ENCODE assay signal across 8 cellular contexts in the genomic region with DNA sequence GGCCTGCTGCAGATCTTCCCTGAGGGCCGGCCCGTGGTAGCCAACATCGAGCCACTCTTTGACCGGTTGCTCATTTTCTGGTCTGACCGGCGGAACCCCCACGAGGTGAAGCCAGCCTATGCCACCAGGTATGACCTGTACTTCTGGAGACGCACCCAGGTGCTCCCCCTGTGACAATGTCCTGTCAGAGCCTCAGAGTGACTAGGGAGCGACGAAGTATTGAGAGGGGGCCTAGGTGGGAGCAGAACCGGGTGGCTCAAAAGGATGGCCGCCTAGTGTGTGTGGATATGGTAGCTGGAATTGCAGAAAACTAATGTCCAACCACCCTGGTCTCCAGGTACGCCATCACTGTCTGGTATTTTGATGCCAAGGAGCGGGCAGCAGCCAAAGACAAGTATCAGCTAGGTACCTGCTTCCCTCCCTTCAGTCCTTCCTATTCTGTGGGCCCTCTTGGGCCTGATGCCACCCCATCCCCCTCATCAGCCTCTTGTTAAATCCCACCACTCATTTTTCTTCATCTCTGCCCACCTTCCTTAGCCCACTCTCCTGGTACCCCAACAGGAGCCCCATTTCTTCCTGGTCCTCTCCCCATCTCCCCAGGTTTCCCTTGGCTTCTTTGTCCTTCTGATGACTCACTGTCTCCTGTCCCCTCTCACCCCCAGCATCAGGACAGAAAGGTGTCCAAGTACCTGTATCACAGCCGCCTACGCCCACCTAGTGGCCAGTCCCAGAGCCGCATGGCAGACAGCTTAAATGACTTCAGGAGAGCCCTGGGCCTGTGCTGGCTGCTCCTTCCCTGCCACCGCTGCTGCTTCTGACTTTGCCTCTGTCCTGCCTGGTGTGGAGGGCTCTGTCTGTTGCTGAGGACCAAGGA. TPM values are rescaled to one million over a fixed set of nuclear protein-coding genes. Genes with fewer than 3 reads are reported as not detected.
DNase-seq lines count a peak whose midpoint lies in the region; ATAC-seq and TF ChIP-seq lines count a peak whose summit lies in the region.

No MANE protein-coding gene starts in this region.

- H3K36me3 Mint-ChIP-seq in activated CD4-positive, alpha-beta T cell treated with anti-CD3 and anti-CD28 coated beads for 36 hours (ENCODE audit: low read depth) = peaks cover 31% of the 10 kb centered on the region
- peaks cover 14% of the 10 kb centered on the region for H3K36me3 Mint-ChIP-seq in T-cell

- H3K27me3 Mint-ChIP-seq in activated CD4-positive, alpha-beta T cell treated with anti-CD3 and anti-CD28 coated beads for 36 hours = peaks cover 2% of the 10 kb centered on the region
- H3K27me3 Mint-ChIP-seq in T-cell = no peaks in the 10 kb centered on the region
- H3K27me3 Mint-ChIP-seq in stimulated activated naive CD8-positive, alpha-beta T cell treated with anti-CD3 and anti-CD28 coated beads, Interleukin-15, amount 100 ng/mL, for 72 hours = peaks cover under 1% of the 10 kb centered on the region

- DNase-seq in activated CD4-positive, alpha-beta T cell treated with anti-CD3 and anti-CD28 coated beads for 36 hours = peak; percentile 51
- DNase-seq in activated CD4-positive, alpha-beta T cell treated with anti-CD3 and anti-CD28 coated beads for 1 hour = no peak
- DNase-seq in T-cell = no peak
- DNase-seq in foreskin fibroblast = peak in 1 of 2 donors; percentile 21
- no peak for DNase-seq in stimulated activated naive CD8-positive, alpha-beta T cell treated with anti-CD3 and anti-CD28 coated beads, Interleukin-15, amount 100 ng/mL, for 72 hours
- DNase-seq in hepatic stellate cell (ENCODE audit: low spot score) = no peak

- CTCF ChIA-PET in activated CD4-positive, alpha-beta T cell treated with anti-CD3 and anti-CD28 coated beads for 36 hours (lab: Charles Lee) = interaction anchor here (0.6 to 3.1 kb wide), 19 partner anchors 9 to 302 kb away, joined by 3 to 26 read pairs (median 4); partner anchors contain the start of genes ACTMAP and RAB4B
- CTCF ChIA-PET in T-cell (lab: Charles Lee) = interaction anchor here (0.5 to 2.1 kb wide), 7 partner anchors 9 to 663 kb away, joined by 4 to 19 read pairs (median 9); partner anchors contain the start of genes ACTMAP (in 1 of the 2), EGLN2 (in 1 of the 2) and RAB4B (in 1 of the 2)

- H3K9me3 Mint-ChIP-seq in activated CD4-positive, alpha-beta T cell treated with anti-CD3 and anti-CD28 coated beads for 36 hours (ENCODE audit: low read depth) = no peaks in the 10 kb centered on the region
- H3K9me3 Mint-ChIP-seq in T-cell = no peaks in the 10 kb centered on the region
- no peaks in the 10 kb centered on the region for H3K9me3 Mint-ChIP-seq in stimulated activated naive CD8-positive, alpha-beta T cell treated with anti-CD3 and anti-CD28 coated beads, Interleukin-15, amount 100 ng/mL, for 72 hours

- peak; percentile 21 for TF ChIP-seq CTCF in foreskin fibroblast (IDR thresholded peaks at IDR 0.05; ENCODE audit: low read depth, low read length)

- POLR2A ChIA-PET in activated CD4-positive, alpha-beta T cell treated with anti-CD3 and anti-CD28 coated beads for 36 hours (lab: Charles Lee) = interaction anchor here (0.6 to 1.0 kb wide), 4 partner anchors 9 to 26 kb away, joined by 3 to 10 read pairs (median 4); partner anchors contain the start of gene EGLN2
- POLR2A ChIA-PET in T-cell (lab: Charles Lee) = interaction anchor here (0.5 to 1.6 kb wide), 3 partner anchors 30 to 141 kb away, joined by 3 to 10 read pairs (median 3); no protein-coding TSS in a partner anchor

- peak overlapping the region; percentile 89 for H3K27ac Mint-ChIP-seq in activated CD4-positive, alpha-beta T cell treated with anti-CD3 and anti-CD28 coated beads for 36 hours
- peak overlapping the region; percentile 96 to 99 for H3K27ac Mint-ChIP-seq in T-cell
- peak overlapping the region; percentile 55 to 63 for H3K27ac Mint-ChIP-seq in stimulated activated naive CD8-positive, alpha-beta T cell treated with anti-CD3 and anti-CD28 coated beads, Interleukin-15, amount 100 ng/mL, for 72 hours

- intact Hi-C loops in activated CD4-positive, alpha-beta T cell treated with anti-CD3 and anti-CD28 coated beads for 36 hours (cut with DNase I, micrococcal nuclease) = loop anchor here in 1 of 2 experiments (1.0 to 2.0 kb wide), 5 partner anchors 29 to 144 kb away; partner anchors contain the start of genes ACTMAP, COQ8B, ITPKC and NUMBL

- peak overlapping the region; percentile 55 for H3K4me3 Mint-ChIP-seq in activated CD4-positive, alpha-beta T cell treated with anti-CD3 and anti-CD28 coated beads for 36 hours
- H3K4me3 Mint-ChIP-seq in T-cell = peak overlapping the region; percentile 58 to 93 (median 84)
- H3K4me3 Mint-ChIP-seq in stimulated activated naive CD8-positive, alpha-beta T cell treated with anti-CD3 and anti-CD28 coated beads, Interleukin-15, amount 100 ng/mL, for 72 hours = peak overlapping the region; percentile 89 to 91

- H3K4me3 ChIP-seq in foreskin fibroblast (ENCODE audit: low read depth in 1 of 2, low read length in 2 of 2) = no peak overlapping the region

- peaks cover 71% of the 10 kb centered on the region for H3K4me1 Mint-ChIP-seq in activated CD4-positive, alpha-beta T cell treated with anti-CD3 and anti-CD28 coated beads for 36 hours
- H3K4me1 Mint-ChIP-seq in T-cell = peaks cover 85 to 96% (median 95%) of the 10 kb centered on the region in 3 donors
- H3K4me1 Mint-ChIP-seq in stimulated activated naive CD8-positive, alpha-beta T cell treated with anti-CD3 and anti-CD28 coated beads, Interleukin-15, amount 100 ng/mL, for 72 hours = peaks cover 90% of the 10 kb centered on the region

- no peak for ATAC-seq in activated CD4-positive, alpha-beta T cell treated with anti-CD3 and anti-CD28 coated beads for 36 hours
- no peak for ATAC-seq in T-cell (replicated peaks in 1 of 4)
- ATAC-seq in stimulated activated naive CD8-positive, alpha-beta T cell treated with anti-CD3 and anti-CD28 coated beads, Interleukin-15, amount 100 ng/mL, for 72 hours = no peak
- ATAC-seq in GM19324 (IDR thresholded peaks at IDR 0.05; ENCODE audit: low FRiP score, unreplicated experiment) = no peak
- no peak for ATAC-seq in GM19455 (IDR thresholded peaks at IDR 0.05; ENCODE audit: unreplicated experiment)

RNA-seq across cellular contexts. Expression of gene EGLN2, which starts 8.4 kb away (rescaled TPM):
- total RNA-seq in activated CD4-positive, alpha-beta T cell treated with anti-CD3 and anti-CD28 coated beads for 36 hours = 10 to 100 TPM; 85.6 to 86.6 TPM
- 100 to 1,000 TPM; 150 to 234 (median 224) TPM for total RNA-seq in T-cell

RNA-seq across cellular contexts. Expression of gene RAB4B, which starts 29.3 kb away (rescaled TPM):
- total RNA-seq in activated CD4-positive, alpha-beta T cell treated with anti-CD3 and anti-CD28 coated beads for 36 hours = 10 to 100 TPM; 26.4 to 33.7 TPM
- total RNA-seq in T-cell = 10 to 100 TPM; 42.4 to 77.9 (median 63.2) TPM

RNA-seq across cellular contexts. Expression of gene MIA, which starts 32.1 kb away (rescaled TPM):
- total RNA-seq in activated CD4-positive, alpha-beta T cell treated with anti-CD3 and anti-CD28 coated beads for 36 hours = under 1 TPM in 1 of 2 experiments, not detected in 1; 0.57 TPM
- 1 to 10 TPM in 4 of 5 donors, not detected in 1; 1.5 to 5.2 (median 4.1) TPM for total RNA-seq in T-cell

RNA-seq across cellular contexts. Expression of gene CYP2A6, which starts 42.9 kb away (rescaled TPM):
- total RNA-seq in activated CD4-positive, alpha-beta T cell treated with anti-CD3 and anti-CD28 coated beads for 36 hours = not detected
- total RNA-seq in T-cell = 1 to 10 TPM in 1 of 5 donors, under 1 TPM in 2, not detected in 2; 0.59 to 1.1 (median 0.66) TPM

RNA-seq across cellular contexts. Expression of gene SNRPA, which starts 56.4 kb away (rescaled TPM):
- 100 to 1,000 TPM; 245 to 465 TPM for total RNA-seq in activated CD4-positive, alpha-beta T cell treated with anti-CD3 and anti-CD28 coated beads for 36 hours
- 100 to 1,000 TPM in 1 of 5 donors, 10 to 100 TPM in 4; 65.2 to 101 (median 79.1) TPM for total RNA-seq in T-cell
